In the genomic region with DNA sequence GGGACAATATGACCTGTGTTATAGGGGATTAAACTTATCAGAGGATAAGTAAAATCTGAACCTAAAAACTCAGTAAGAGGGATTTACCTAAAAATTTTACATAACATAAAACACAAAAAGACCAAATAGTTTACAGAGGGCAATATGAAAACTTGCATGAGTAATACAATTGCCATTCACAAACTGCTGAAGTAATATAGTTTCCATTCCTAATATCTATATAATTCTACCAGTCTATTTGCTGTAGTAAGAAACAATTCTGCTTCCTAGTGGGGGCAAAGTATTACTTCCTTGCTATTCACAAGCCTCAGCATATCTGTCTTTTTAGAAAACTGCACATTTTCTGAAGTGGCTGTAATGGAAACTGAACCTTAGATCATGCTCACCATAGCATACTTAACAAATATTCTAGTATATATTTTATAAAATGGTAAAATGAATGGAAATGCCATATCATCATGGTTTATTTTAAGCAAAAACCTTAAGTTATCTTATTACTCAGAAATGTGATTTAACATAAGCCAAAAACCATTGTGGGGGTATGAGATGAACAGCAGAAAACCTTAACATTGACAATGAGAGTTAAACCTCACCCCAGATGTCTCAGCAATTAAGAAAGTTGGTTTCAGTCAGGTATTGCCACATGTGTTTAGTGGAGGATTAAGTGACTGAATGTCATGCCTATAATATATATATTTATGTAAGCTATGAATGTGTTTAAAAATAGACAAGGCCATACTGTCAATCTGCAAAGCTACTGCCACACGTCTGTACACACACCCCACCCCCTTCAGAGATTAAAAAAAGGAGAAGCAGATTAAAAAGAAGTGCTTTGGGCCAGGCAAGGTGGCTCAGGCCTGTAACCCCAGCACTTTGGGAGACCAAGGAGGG, we compare ENCODE assay signal across 9 cellular contexts.
DNase-seq lines count a peak whose midpoint lies in the region; ATAC-seq, FAIRE-seq and TF ChIP-seq lines count a peak whose summit lies in the region.
"Had no signal": no experiment of that assay in that cellular context is flagged by ENCODE, and none has a peak within 500 bp of the region (broad histone marks: within the 10 kb centered on the region; RNA-seq: fewer than 3 reads in every experiment).

No MANE protein-coding gene starts in this region.

- no peak overlapping the region for H3K4me2 ChIP-seq in keratinocyte (ENCODE audit: control insufficient read depth, extremely low read depth, insufficient read depth, low read depth, low read length)

- H3K4me1 ChIP-seq in keratinocyte (ENCODE audit: control insufficient read depth, extremely low read depth, insufficient read depth, low read length) (peaks cover 33% of the 10 kb centered on the region), colonic mucosa (no peaks in the 10 kb centered on the region)
- H3K4me1 ChIP-seq: gastrocnemius medialis had no signal

- DNase-seq in keratinocyte (ENCODE audit: low read depth, low spot score) (no peak), medulla oblongata (ENCODE audit: extremely low spot score) (no peak), colonic mucosa (no peak)
- DNase-seq in stimulated activated CD4-positive, alpha-beta T cell treated with anti-CD3 and anti-CD28 coated beads, Interleukin-4, amount 100 ng/mL, for 4 hours = no peak
- DNase-seq: gastrocnemius medialis; stimulated activated naive CD4-positive, alpha-beta T cell had no signal

- intact Hi-C loops in colonic mucosa (cut with DNase I) = no loop called here

- H2AFZ ChIP-seq in keratinocyte (ENCODE audit: control insufficient read depth, low read length) = no peak overlapping the region

- H3K4me3 ChIP-seq in keratinocyte (ENCODE audit: control insufficient read depth in 2 of 3, extremely low read depth in 1 of 3, insufficient read depth in 2 of 3, low read depth in 1 of 3, low read length in 3 of 3) (no peak overlapping the region), colonic mucosa (no peak overlapping the region)
- H3K4me3 ChIP-seq: gastrocnemius medialis had no signal

- dilution Hi-C loops in keratinocyte (cut with MboI; ENCODE audit: extremely low pct_ligation_motif_present, low sequenced_read_pairs) = no loop called here

- H3K9me1 ChIP-seq in keratinocyte (ENCODE audit: control insufficient read depth, extremely low read depth, insufficient read depth, low read length) = no peaks in the 10 kb centered on the region

- TF ChIP-seq CTCF in keratinocyte (optimal IDR thresholded peaks at IDR 0.05 in 1 of 3, IDR thresholded peaks at IDR 0.05 in 1 of 3, conservative IDR thresholded peaks at IDR 0.05 in 1 of 3; ENCODE audit: extremely low read depth in 1 of 3, insufficient read depth in 2 of 3, low read length in 3 of 3) (no peak), colonic mucosa (IDR thresholded peaks at IDR 0.05) (no peak)

- H3K27ac ChIP-seq in keratinocyte (ENCODE audit: control insufficient read depth, insufficient read depth, low read length) (peak overlapping the region; percentile 72), colonic mucosa (no peak overlapping the region)
- H3K27ac ChIP-seq: gastrocnemius medialis had no signal

- H3K27me3 ChIP-seq in keratinocyte (ENCODE audit: control insufficient read depth, extremely low read depth, insufficient read depth, low read length) (no peaks in the 10 kb centered on the region), colonic mucosa (no peaks in the 10 kb centered on the region)
- H3K27me3 ChIP-seq: gastrocnemius medialis had no signal

- H3K79me2 ChIP-seq in keratinocyte (ENCODE audit: control insufficient read depth, insufficient read depth, low read length) = no peaks in the 10 kb centered on the region

- H4K20me1 ChIP-seq in keratinocyte (ENCODE audit: control insufficient read depth, extremely low read depth, insufficient read depth, low read length) = no peaks in the 10 kb centered on the region

- no peak for FAIRE-seq in keratinocyte (lab: Jason Lieb, UNC)

- peak; percentile 77 for ATAC-seq in GM18867 (IDR thresholded peaks at IDR 0.05; ENCODE audit: unreplicated experiment)
- peak; percentile 45 for ATAC-seq in GM21737 (IDR thresholded peaks at IDR 0.05; ENCODE audit: unreplicated experiment)
- peak; percentile 38 for ATAC-seq in HG03575 (IDR thresholded peaks at IDR 0.05; ENCODE audit: extremely low read depth, insufficient number of reproducible peaks, low FRiP score, unreplicated experiment)
- ATAC-seq: gastrocnemius medialis had no signal

- H3K9me3 ChIP-seq in keratinocyte (ENCODE audit: control insufficient read depth, low read depth, low read length) (no peaks in the 10 kb centered on the region), colonic mucosa (no peaks in the 10 kb centered on the region)
- H3K9me3 ChIP-seq: gastrocnemius medialis had no signal

- H3K9ac ChIP-seq in keratinocyte (ENCODE audit: control insufficient read depth, extremely low read depth, insufficient read depth, low read length) (no peak overlapping the region), colonic mucosa (ENCODE audit: low read depth in 2 of 2, low read length in 2 of 2) (no peak overlapping the region)

- H3K36me3 ChIP-seq in keratinocyte (ENCODE audit: control insufficient read depth in 2 of 2, extremely low read depth in 1 of 2, insufficient read depth in 2 of 2, low read length in 2 of 2) (no peaks in the 10 kb centered on the region), colonic mucosa (no peaks in the 10 kb centered on the region)
- H3K36me3 ChIP-seq: gastrocnemius medialis had no signal
